1 cellular context compared by ENCODE assay signal in the genomic region with DNA sequence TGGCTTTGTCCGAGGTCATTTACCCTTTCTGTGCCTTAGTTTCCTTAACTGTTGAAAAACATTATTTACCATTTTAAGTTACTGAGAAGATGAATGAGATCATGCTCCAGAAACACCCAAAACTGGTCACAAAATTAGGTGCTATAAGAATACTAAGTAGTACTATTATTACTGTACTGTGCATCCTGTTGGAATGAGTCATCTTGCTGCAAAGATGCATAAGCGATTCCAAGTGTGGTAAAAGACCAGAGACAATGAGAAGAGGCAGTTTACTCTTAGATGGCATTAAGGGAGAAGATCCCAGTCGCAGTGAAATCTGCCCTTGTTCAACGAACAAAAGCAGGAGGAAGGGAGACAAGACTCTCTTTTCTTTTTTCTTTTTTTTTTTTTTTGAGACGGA.
A peak's percentile ranks its signal among the peaks of the same experiment; 100 is the strongest.
TF ChIP-seq lines count a peak whose summit lies in the region.

No MANE protein-coding gene starts in this region.

TF ChIP-seq in endothelial cell of umbilical vein, 7 proteins besides CTCF, POLR2A, EP300 and RAD21:
- TF ChIP-seq FOS (IDR thresholded peaks at IDR 0.05; ENCODE audit: borderline replicate concordance, insufficient read depth, low read length): peak; percentile 77
- TF ChIP-seq EZH2 (IDR thresholded peaks at IDR 0.05; ENCODE audit: borderline replicate concordance, low read depth, low read length, severe bottlenecking): no peak
- TF ChIP-seq JUN (IDR thresholded peaks at IDR 0.05; ENCODE audit: borderline replicate concordance, insufficient read depth, insufficient read length, low read depth): peak; percentile 51
